In genomic region chr11:134069996-134070845, GRCh38 we compare ENCODE assay signal across 8 cellular contexts. TPM values are rescaled to one million over a fixed set of nuclear protein-coding genes. Genes with fewer than 3 reads are reported as not detected.
DNase-seq lines count a peak whose midpoint lies in the region; ATAC-seq and TF ChIP-seq lines count a peak whose summit lies in the region.

No MANE protein-coding gene starts in this region.

- peaks cover 64% of the 10 kb centered on the region for H3K4me1 Mint-ChIP-seq in nephron progenitor cell

- H3K36me3 ChIP-seq in Karpas-422 (ENCODE audit: insufficient read depth, low read length) (no peaks in the 10 kb centered on the region), ectodermal cell (ENCODE audit: control insufficient read depth, insufficient read depth, low read length) (no peaks in the 10 kb centered on the region)

- H2AFZ ChIP-seq in Karpas-422 (ENCODE audit: low read length) = no peak overlapping the region

- no peaks in the 10 kb centered on the region for H3K79me2 ChIP-seq in Karpas-422 (ENCODE audit: low read length)

- H3K9me3 Mint-ChIP-seq in nephron progenitor cell = no peaks in the 10 kb centered on the region

- H3K36me3 Mint-ChIP-seq in nephron progenitor cell (ENCODE audit: low read depth) = peaks cover 3% of the 10 kb centered on the region

- H3K9me2 ChIP-seq in Karpas-422 (replicated peaks; ENCODE audit: insufficient read depth, low read length) = no peaks in the 10 kb centered on the region

- H3K9ac ChIP-seq in Karpas-422 (ENCODE audit: low read length) = no peak overlapping the region

- no peak for TF ChIP-seq CTCF in AG10803 (conservative IDR thresholded peaks at IDR 0.05; ENCODE audit: low read length)
- TF ChIP-seq CTCF in nephron progenitor cell (IDR thresholded peaks at IDR 0.05) = no peak

- H3K27me3 ChIP-seq in Karpas-422 (ENCODE audit: low read length) (no peaks in the 10 kb centered on the region), ectodermal cell (ENCODE audit: control insufficient read depth, insufficient read depth, low read length, poor library complexity, severe bottlenecking) (peaks cover 12% of the 10 kb centered on the region)

- H3K4me3 Mint-ChIP-seq in nephron progenitor cell = peak overlapping the region; percentile 86

- H4K20me1 ChIP-seq in Karpas-422 (ENCODE audit: insufficient read depth, low read depth, low read length) = no peaks in the 10 kb centered on the region

- DNase-seq in AG10803 (ENCODE audit: low read depth) (no peak), Karpas-422 (no peak), nephron progenitor cell (no peak), NCI-H2196 (lab: John Stamatoyannopoulos, UW; ENCODE audit: unreplicated experiment) (no peak), iPS-NIHi7 (ENCODE audit: extremely low spot score) (no peak), NCI-H128 (lab: John Stamatoyannopoulos, UW; ENCODE audit: unreplicated experiment) (no peak)

- H3K27ac Mint-ChIP-seq in nephron progenitor cell = peak overlapping the region; percentile 73

- 68 to 75% methylated on average over 9 of the region's 9 CpGs for WGBS in ectodermal cell, 2 experiments

- peak overlapping the region; percentile 80 for H3K4me2 ChIP-seq in Karpas-422 (ENCODE audit: low read depth, low read length, poor library complexity, severe bottlenecking)

- H3K4me1 ChIP-seq in Karpas-422 (ENCODE audit: low read length) = peaks cover 62% of the 10 kb centered on the region
- peaks cover 22% of the 10 kb centered on the region for H3K4me1 ChIP-seq in ectodermal cell (ENCODE audit: control insufficient read depth, insufficient read depth, low read length)

- H3K27ac ChIP-seq in Karpas-422 (ENCODE audit: low read length) (no peak overlapping the region), ectodermal cell (ENCODE audit: insufficient read depth, low read depth, low read length, poor library complexity, severe bottlenecking) (no peak overlapping the region)

- no peak for ATAC-seq in HG02588 (IDR thresholded peaks at IDR 0.05; ENCODE audit: unreplicated experiment)

- H3K9me3 ChIP-seq in Karpas-422 (ENCODE audit: low read length) (no peaks in the 10 kb centered on the region), ectodermal cell (ENCODE audit: control insufficient read depth, low read length) (no peaks in the 10 kb centered on the region)

- H3K4me3 ChIP-seq in AG10803 (ENCODE audit: low read length) (peak overlapping the region; percentile 84), Karpas-422 (ENCODE audit: low read length) (0 out of 2 replicates have a peak overlapping the region, but pooled peaks have one; percentile 34), ectodermal cell (ENCODE audit: insufficient read depth, low read depth, low read length) (peak overlapping the region; percentile 84)

- peaks cover 21% of the 10 kb centered on the region for H3K27me3 Mint-ChIP-seq in nephron progenitor cell (ENCODE audit: low read depth, poor library complexity)

RNA-seq across cellular contexts. Expression of gene JAM3, which starts 1.3 kb away (rescaled TPM):
- total RNA-seq in Karpas-422 (2014; rRNA removed; shearing (Covaris generic); ENCODE audit: low replicate concordance) = 0.65 and 4.8 TPM in 2 replicates
- polyA plus RNA-seq in ectodermal cell (2013, experiment 1 of 4) = 81.0 TPM
- polyA plus RNA-seq in ectodermal cell (2013, experiment 2 of 4) = 80.2 TPM
- 67.5 TPM for polyA plus RNA-seq in ectodermal cell (2013, experiment 3 of 4)
- polyA plus RNA-seq in ectodermal cell (2013, experiment 4 of 4) = 74.5 TPM

Comparison
In these comparisons a context has a peak if more than half of its experiments do, and no peak if none do; other contexts are left out.
1. H3K4me3 ChIP-seq: peak in every context shown above with its lines; median percentile 84 in AG10803; 84 in ectodermal cell; 34 in Karpas-422.